In genomic region chr7:18290223-18290622, GRCh38 we compare ENCODE assay signal across 9 cellular contexts.
DNase-seq lines count a peak whose midpoint lies in the region; ATAC-seq, FAIRE-seq and TF ChIP-seq lines count a peak whose summit lies in the region.
"Had no signal": no experiment of that assay in that cellular context is flagged by ENCODE, and none has a peak within 500 bp of the region (broad histone marks: within the 10 kb centered on the region; RNA-seq: fewer than 3 reads in every experiment).

No MANE protein-coding gene starts in this region.

- H3K4me3 Mint-ChIP-seq in activated CD4-positive, alpha-beta T cell treated with anti-CD3 and anti-CD28 coated beads, Interleukin-2, amount 10 ng/mL, durations not matched to agents 24 days and 14 days: no peak overlapping the region

- peaks cover 14% of the 10 kb centered on the region for H3K27me3 Mint-ChIP-seq in activated CD4-positive, alpha-beta T cell treated with anti-CD3 and anti-CD28 coated beads, Interleukin-2, amount 10 ng/mL, durations not matched to agents 24 days and 14 days

- DNase-seq in NCI-H69 (lab: John Stamatoyannopoulos, UW) (peak; percentile 32), GM12892 (ENCODE audit: insufficient read length) (no peak), ureter (ENCODE audit: low spot score) (no peak), NCI-H345 treated with DMSO at 0.1 percent for 48 hours (lab: John Stamatoyannopoulos, UW; ENCODE audit: unreplicated experiment) (no peak)
- no peak for DNase-seq in activated CD4-positive, alpha-beta T cell treated with anti-CD3 and anti-CD28 coated beads, Interleukin-2, amount 10 ng/mL, durations not matched to agents 24 days and 14 days
- DNase-seq: NCI-H748 treated with DMSO at 0.1 percent for 48 hours had no signal

- H3K4me1 Mint-ChIP-seq in activated CD4-positive, alpha-beta T cell treated with anti-CD3 and anti-CD28 coated beads, Interleukin-2, amount 10 ng/mL, durations not matched to agents 24 days and 14 days: no peaks in the 10 kb centered on the region

- H3K4me3 ChIP-seq in mononuclear cell (ENCODE audit: low read length): peak overlapping the region; percentile 37

- H3K9me3 Mint-ChIP-seq in activated CD4-positive, alpha-beta T cell treated with anti-CD3 and anti-CD28 coated beads, Interleukin-2, amount 10 ng/mL, durations not matched to agents 24 days and 14 days: no peaks in the 10 kb centered on the region

- FAIRE-seq in GM12892 (lab: Jason Lieb, UNC): no peak

- no peaks in the 10 kb centered on the region for H3K27me3 ChIP-seq in mononuclear cell (ENCODE audit: insufficient read depth, low read length)

- no peaks in the 10 kb centered on the region for H3K9me3 ChIP-seq in mononuclear cell (ENCODE audit: low read depth, low read length)

- no peak for TF ChIP-seq POLR2A in GM12892 (IDR thresholded peaks at IDR 0.05; ENCODE audit: low read depth, low read length)

- H3K27ac Mint-ChIP-seq in activated CD4-positive, alpha-beta T cell treated with anti-CD3 and anti-CD28 coated beads, Interleukin-2, amount 10 ng/mL, durations not matched to agents 24 days and 14 days: no peak overlapping the region

- intact Hi-C loops in activated CD4-positive, alpha-beta T cell treated with anti-CD3 and anti-CD28 coated beads, Interleukin-2, amount 10 ng/mL, durations not matched to agents 24 days and 14 days (cut with micrococcal nuclease): no loop called here

- H3K36me3 Mint-ChIP-seq in activated CD4-positive, alpha-beta T cell treated with anti-CD3 and anti-CD28 coated beads, Interleukin-2, amount 10 ng/mL, durations not matched to agents 24 days and 14 days (ENCODE audit: low read depth): no peaks in the 10 kb centered on the region

- peaks cover 57% of the 10 kb centered on the region for H3K4me1 ChIP-seq in mononuclear cell (ENCODE audit: insufficient read depth, low read length)

- ATAC-seq in GM18907 (IDR thresholded peaks at IDR 0.05; ENCODE audit: unreplicated experiment) (peak; percentile 88), HG02884 (IDR thresholded peaks at IDR 0.05; ENCODE audit: unreplicated experiment) (peak; percentile 60)
